ENCODE assay signal across 12 cellular contexts in genomic region chr10:117186832-117187615, GRCh38. TPM values are rescaled to one million over a fixed set of nuclear protein-coding genes. Genes with fewer than 3 reads are reported as not detected.
DNase-seq lines count a peak whose midpoint lies in the region; ATAC-seq and TF ChIP-seq lines count a peak whose summit lies in the region.
"Had no signal": no experiment of that assay in that cellular context is flagged by ENCODE, and none has a peak within 500 bp of the region (broad histone marks: within the 10 kb centered on the region; RNA-seq: fewer than 3 reads in every experiment).

No MANE protein-coding gene starts in this region.

- peaks cover 30% of the 10 kb centered on the region for H3K27me3 Mint-ChIP-seq in mesothelial cell of epicardium (ENCODE audit: low read depth)

- H3K4me3 ChIP-seq in AG10803 (ENCODE audit: low read length) (no peak overlapping the region), RWPE2 (ENCODE audit: severe bottlenecking) (no peak overlapping the region), fibroblast of villous mesenchyme (ENCODE audit: low read depth, low read length) (no peak overlapping the region)

- H3K4me1 Mint-ChIP-seq in mesothelial cell of epicardium, result no peaks in the 10 kb centered on the region
- H3K4me1 Mint-ChIP-seq: stimulated activated memory B cell treated with anti-CD40 and anti-IgM and Interleukin-4, amounts not matched to agents 10 μg/mL and 1 μg/mL and 100 μg/mL, for 72 hours had no signal

- TF ChIP-seq CTCF in AG10803 (conservative IDR thresholded peaks at IDR 0.05; ENCODE audit: low read length) (no peak), RWPE2 (IDR thresholded peaks at IDR 0.05; ENCODE audit: poor library complexity, severe bottlenecking) (no peak), fibroblast of villous mesenchyme (IDR thresholded peaks at IDR 0.05; ENCODE audit: insufficient read depth, low read depth, low read length) (no peak), mesothelial cell of epicardium (IDR thresholded peaks at IDR 0.05; ENCODE audit: unreplicated experiment) (no peak)

- H3K27ac ChIP-seq in RWPE2 (ENCODE audit: poor library complexity, severe bottlenecking), result peak overlapping the region; percentile 66
- H3K27ac ChIP-seq: C4-2B had no signal

- no peak for TF ChIP-seq POLR2A in erythroblast (IDR thresholded peaks at IDR 0.05; ENCODE audit: low read length)

- no peak overlapping the region for H3K4me3 Mint-ChIP-seq in mesothelial cell of epicardium
- H3K4me3 Mint-ChIP-seq: stimulated activated memory B cell treated with anti-CD40 and anti-IgM and Interleukin-4, amounts not matched to agents 10 μg/mL and 1 μg/mL and 100 μg/mL, for 72 hours; T-cell had no signal

- ATAC-seq in RWPE2 (ENCODE audit: low read depth), result peak; percentile 83
- ATAC-seq in HG03342 (IDR thresholded peaks at IDR 0.05; ENCODE audit: unreplicated experiment), result no peak
- ATAC-seq in HG03280 (IDR thresholded peaks at IDR 0.05; ENCODE audit: unreplicated experiment), result no peak
- ATAC-seq: stimulated activated memory B cell treated with anti-CD40 and anti-IgM and Interleukin-4, amounts not matched to agents 10 μg/mL and 1 μg/mL and 100 μg/mL, for 72 hours had no signal

- no peaks in the 10 kb centered on the region for H3K9me3 ChIP-seq in RWPE2 (ENCODE audit: severe bottlenecking)

- peaks cover 9% of the 10 kb centered on the region for H3K9me3 Mint-ChIP-seq in mesothelial cell of epicardium

- no peaks in the 10 kb centered on the region for H3K36me3 ChIP-seq in RWPE2 (ENCODE audit: low read depth)

- no peaks in the 10 kb centered on the region for H3K36me3 Mint-ChIP-seq in mesothelial cell of epicardium
- H3K36me3 Mint-ChIP-seq: stimulated activated memory B cell treated with anti-CD40 and anti-IgM and Interleukin-4, amounts not matched to agents 10 μg/mL and 1 μg/mL and 100 μg/mL, for 72 hours; T-cell had no signal

- peaks cover 19% of the 10 kb centered on the region for H3K4me1 ChIP-seq in RWPE2 (ENCODE audit: insufficient read depth, poor library complexity, severe bottlenecking)

- H3K27me3 ChIP-seq in RWPE2 (ENCODE audit: insufficient read depth, poor library complexity, severe bottlenecking), result no peaks in the 10 kb centered on the region

- DNase-seq in AG10803 (ENCODE audit: low read depth) (peak; percentile 48), HS-5 (ENCODE audit: low read depth) (peak; percentile 52), RWPE2 (ENCODE audit: low spot score) (no peak), fibroblast of villous mesenchyme (ENCODE audit: low read depth) (peak; percentile 20), erythroblast (lab: John Stamatoyannopoulos, UW) (no peak), mesothelial cell of epicardium (ENCODE audit: low spot score in 2 of 2, unreplicated experiment in 2 of 2) (no peak)
- DNase-seq: T-cell had no signal

- no peak overlapping the region for H3K27ac Mint-ChIP-seq in mesothelial cell of epicardium
- H3K27ac Mint-ChIP-seq: stimulated activated memory B cell treated with anti-CD40 and anti-IgM and Interleukin-4, amounts not matched to agents 10 μg/mL and 1 μg/mL and 100 μg/mL, for 72 hours; T-cell had no signal

RNA-seq across cellular contexts. Expression of gene KCNK18, which starts 10.3 kb away (rescaled TPM):
- total RNA-seq in fibroblast of villous mesenchyme, result not detected in 2 replicates
- not detected in 3 replicates for total RNA-seq in mesothelial cell of epicardium
- total RNA-seq: NCI-H460, T-cell had no signal

RNA-seq across cellular contexts. Expression of gene VAX1, which starts 49.0 kb away (rescaled TPM):
- not detected in 2 replicates for total RNA-seq in fibroblast of villous mesenchyme
- 0.09 TPM in 1 of 3 replicates, not detected in the others for total RNA-seq in mesothelial cell of epicardium
- total RNA-seq: T-cell had no signal

RNA-seq across cellular contexts. Expression of gene SLC18A2, which starts 53.9 kb away (rescaled TPM):
- under 0.01 TPM in 1 of 2 replicates, not detected in the other for total RNA-seq in fibroblast of villous mesenchyme
- total RNA-seq in mesothelial cell of epicardium, result 0.07 to 0.13 TPM (median 0.09 TPM) in 3 replicates

Comparison
In these comparisons a context has a peak if more than half of its experiments do, and no peak if none do; other contexts are left out.
1. DNase-seq: peak in AG10803 (single experiment), HS-5 (single experiment) and fibroblast of villous mesenchyme (single experiment); none in RWPE2 (single experiment), erythroblast (0 of 2) and mesothelial cell of epicardium (0 of 2).